ENCODE assay signal across 27 cellular contexts in the genomic region with DNA sequence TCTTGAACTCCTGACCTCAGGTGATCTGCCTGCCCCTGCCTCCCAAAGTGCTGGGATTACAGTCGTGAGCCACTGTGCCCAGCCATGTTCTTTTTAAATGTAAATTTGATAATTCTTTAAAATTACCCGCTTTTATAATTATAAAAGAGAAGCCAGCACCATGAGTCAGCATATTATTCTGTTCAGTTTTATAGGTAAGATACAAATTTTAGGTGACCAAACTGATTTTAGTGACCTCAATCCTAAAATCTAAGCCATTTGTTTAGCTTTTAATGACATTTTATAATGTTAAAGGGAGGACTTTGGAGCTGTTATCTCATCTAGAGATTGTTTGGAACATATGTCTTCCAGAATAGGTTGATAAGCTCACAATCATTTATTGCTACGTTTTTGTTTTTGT. TPM values are rescaled to one million over a fixed set of nuclear protein-coding genes. Genes with fewer than 3 reads are reported as not detected.
"Had no signal": no experiment of that assay in that cellular context is flagged by ENCODE, and none has a peak within 500 bp of the region (broad histone marks: within the 10 kb centered on the region; RNA-seq: fewer than 3 reads in every experiment).

No MANE protein-coding gene starts in this region.

- H3K4me3 Mint-ChIP-seq: activated CD4-positive, alpha-beta T cell treated with anti-CD3 and anti-CD28 coated beads, Interleukin-2, amount 10 ng/mL, durations not matched to agents 24 days and 14 days; activated CD8-positive, alpha-beta T cell treated with anti-CD3 and anti-CD28 coated beads for 36 hours; activated naive CD4-positive, alpha-beta T cell treated with anti-CD3 and anti-CD28 coated beads, Interleukin-2, amount 10 ng/mL, durations not matched to agents 7 days and 5 days; activated naive CD8-positive, alpha-beta T cell; activated naive CD8-positive, alpha-beta T cell treated with anti-CD3 and anti-CD28 coated beads, Interleukin-2, amount 50 U/mL, for 24 hours; activated T-cell treated with anti-CD3 and anti-CD28 coated beads, Interleukin-2, amount 50 U/mL, for 4 hours; brain had no signal

- DNase-seq: activated CD4-positive, alpha-beta T cell treated with anti-CD3 and anti-CD28 coated beads, Interleukin-2, amount 10 ng/mL, durations not matched to agents 24 days and 14 days; activated CD4-positive, alpha-beta T cell treated with anti-CD3 and anti-CD28 coated beads, Interleukin-2, amount 50 U/mL, for 4 hours; activated CD8-positive, alpha-beta T cell treated with anti-CD3 and anti-CD28 coated beads for 36 hours; activated effector memory CD4-positive, alpha-beta T cell treated with Interleukin-2 at 50 U/mL for 16 hours; activated naive CD4-positive, alpha-beta T cell treated with anti-CD3 and anti-CD28 coated beads, Interleukin-2, amount 10 ng/mL, durations not matched to agents 7 days and 5 days; activated naive CD8-positive, alpha-beta T cell treated with anti-CD3 and anti-CD28 coated beads, Interleukin-2, amount 50 U/mL, for 24 hours; activated T-cell treated with anti-CD3 and anti-CD28 coated beads, Interleukin-2, amount 50 U/mL, for 4 hours; anterior cingulate cortex; caudate nucleus; cerebellar nuclear complex; MM.1S; MV-4-11; NCI-H1092; NCI-H1436 treated with DMSO at 0.1 percent for 48 hours; NCI-H1694 treated with DMSO at 0.1 percent for 48 hours; NCI-H2029; NCI-H510A; NCI-H526; NCI-H748 treated with DMSO at 0.1 percent for 48 hours; NK-92 treated with Interleukin-12 subunit alpha and Interleukin-12 subunit beta, amount 100 ng/mL, for 24 hours; PC-3; Right ventricle myocardium superior; T1000 had no signal

- ATAC-seq: activated CD8-positive, alpha-beta T cell treated with anti-CD3 and anti-CD28 coated beads for 36 hours; activated naive CD8-positive, alpha-beta T cell treated with anti-CD3 and anti-CD28 coated beads, Interleukin-2, amount 50 U/mL, for 24 hours; activated T-cell treated with anti-CD3 and anti-CD28 coated beads, Interleukin-2, amount 50 U/mL, for 4 hours; PC-3 had no signal

- H3K27me3 Mint-ChIP-seq: activated CD4-positive, alpha-beta T cell treated with anti-CD3 and anti-CD28 coated beads, Interleukin-2, amount 10 ng/mL, durations not matched to agents 24 days and 14 days; activated CD8-positive, alpha-beta T cell treated with anti-CD3 and anti-CD28 coated beads for 36 hours; activated naive CD4-positive, alpha-beta T cell treated with anti-CD3 and anti-CD28 coated beads, Interleukin-2, amount 10 ng/mL, durations not matched to agents 7 days and 5 days; activated naive CD8-positive, alpha-beta T cell; activated naive CD8-positive, alpha-beta T cell treated with anti-CD3 and anti-CD28 coated beads, Interleukin-2, amount 50 U/mL, for 24 hours had no signal

- H3K4me1 Mint-ChIP-seq: activated naive CD4-positive, alpha-beta T cell treated with anti-CD3 and anti-CD28 coated beads, Interleukin-2, amount 10 ng/mL, durations not matched to agents 7 days and 5 days; activated naive CD8-positive, alpha-beta T cell treated with anti-CD3 and anti-CD28 coated beads, Interleukin-2, amount 50 U/mL, for 24 hours; brain had no signal

- H3K27ac Mint-ChIP-seq: activated CD4-positive, alpha-beta T cell treated with anti-CD3 and anti-CD28 coated beads, Interleukin-2, amount 10 ng/mL, durations not matched to agents 24 days and 14 days; activated CD8-positive, alpha-beta T cell treated with anti-CD3 and anti-CD28 coated beads for 36 hours; activated naive CD4-positive, alpha-beta T cell treated with anti-CD3 and anti-CD28 coated beads, Interleukin-2, amount 10 ng/mL, durations not matched to agents 7 days and 5 days; activated naive CD8-positive, alpha-beta T cell treated with anti-CD3 and anti-CD28 coated beads, Interleukin-2, amount 50 U/mL, for 24 hours; brain had no signal

- H3K9me3 Mint-ChIP-seq: activated CD4-positive, alpha-beta T cell treated with anti-CD3 and anti-CD28 coated beads, Interleukin-2, amount 10 ng/mL, durations not matched to agents 24 days and 14 days; activated CD8-positive, alpha-beta T cell treated with anti-CD3 and anti-CD28 coated beads for 36 hours; activated naive CD4-positive, alpha-beta T cell treated with anti-CD3 and anti-CD28 coated beads, Interleukin-2, amount 10 ng/mL, durations not matched to agents 7 days and 5 days; activated naive CD8-positive, alpha-beta T cell treated with anti-CD3 and anti-CD28 coated beads, Interleukin-2, amount 50 U/mL, for 24 hours; activated T-cell treated with anti-CD3 and anti-CD28 coated beads, Interleukin-2, amount 50 U/mL, for 4 hours; brain had no signal

RNA-seq across cellular contexts. Expression of gene PPM1E, which starts 20.8 kb away (rescaled TPM):
- total RNA-seq: PC-3 had no signal

RNA-seq across cellular contexts. Expression of gene TEX14, which starts 43.0 kb away (rescaled TPM):
- total RNA-seq: bronchial epithelial cell, LHCN-M2 had no signal
